Comparison of ENCODE assay signal across 31 cellular contexts in genomic region chr6:14086701-14087100, GRCh38. TPM values are rescaled to one million over a fixed set of nuclear protein-coding genes. Genes with fewer than 3 reads are reported as not detected.
A peak's percentile ranks its signal among the peaks of the same experiment; 100 is the strongest.
DNase-seq lines count a peak whose midpoint lies in the region; ATAC-seq, FAIRE-seq and TF ChIP-seq lines count a peak whose summit lies in the region.
"Had no signal": no experiment of that assay in that cellular context is flagged by ENCODE, and none has a peak within 500 bp of the region (broad histone marks: within the 10 kb centered on the region; RNA-seq: fewer than 3 reads in every experiment).

No MANE protein-coding gene starts in this region.

- no peaks in the 10 kb centered on the region for H3K36me3 ChIP-seq in HEK293 (ENCODE audit: control insufficient read depth in 2 of 2, insufficient read depth in 1 of 2, low read length in 2 of 2)
- H3K36me3 ChIP-seq in OCI-LY3 (replicated peaks; ENCODE audit: low read depth, low read length): no peaks in the 10 kb centered on the region
- no peaks in the 10 kb centered on the region for H3K36me3 ChIP-seq in astrocyte (ENCODE audit: insufficient read depth, low read length)
- H3K36me3 ChIP-seq: colonic mucosa, esophagus muscularis mucosa, gastrocnemius medialis, MG63, ovary, spleen, thyroid gland had no signal

- no peak for ATAC-seq in stimulated activated memory B cell treated with anti-CD40 and anti-IgM and Interleukin-4, amounts not matched to agents 10 μg/mL and 1 μg/mL and 100 μg/mL, for 72 hours
- ATAC-seq in GM21619 (IDR thresholded peaks at IDR 0.05; ENCODE audit: unreplicated experiment): no peak
- ATAC-seq: activated CD8-positive, alpha-beta T cell treated with anti-CD3 and anti-CD28 coated beads for 36 hours; gastrocnemius medialis; left ventricle myocardium superior; naive thymus-derived CD8-positive, alpha-beta T cell; stimulated activated naive CD8-positive, alpha-beta T cell treated with anti-CD3 and anti-CD28 coated beads, Interleukin-15, Interleukin-2, amounts not matched to agents 100 U/mL and 50 U/mL, for 24 hours had no signal

- TF ChIP-seq CTCF in HEK293 (tag by site-specific recombination; IDR thresholded peaks at IDR 0.05) (no peak), OCI-LY3 (IDR thresholded peaks at IDR 0.05; ENCODE audit: low read depth, low read length) (no peak), astrocyte (IDR thresholded peaks at IDR 0.05; ENCODE audit: insufficient read depth, low read depth, low read length) (no peak)

- no peak overlapping the region for H3K27ac ChIP-seq in HEK293 (ENCODE audit: extremely low read depth, low read depth, low read length)
- H3K27ac ChIP-seq in OCI-LY3 (ENCODE audit: low read length): peak overlapping the region; percentile 33; the same call in 1 of the 2 replicates
- no peak overlapping the region for H3K27ac ChIP-seq in astrocyte (ENCODE audit: low read depth, low read length)
- H3K27ac ChIP-seq: colonic mucosa, esophagus muscularis mucosa, gastrocnemius medialis, ovary, spleen, thyroid gland had no signal

- peaks cover 2% of the 10 kb centered on the region for H3K9me3 Mint-ChIP-seq in astrocyte (ENCODE audit: unreplicated experiment)
- H3K9me3 Mint-ChIP-seq in stimulated activated memory B cell treated with anti-CD40 and anti-IgM and Interleukin-4, amounts not matched to agents 10 μg/mL and 1 μg/mL and 100 μg/mL, for 72 hours: no peaks in the 10 kb centered on the region
- no peaks in the 10 kb centered on the region for H3K9me3 Mint-ChIP-seq in activated T-cell treated with anti-CD3 and anti-CD28 coated beads, Interleukin-2, amount 50 U/mL, for 24 hours
- H3K9me3 Mint-ChIP-seq: activated CD8-positive, alpha-beta T cell treated with anti-CD3 and anti-CD28 coated beads for 36 hours; activated naive CD8-positive, alpha-beta T cell treated with anti-CD3 and anti-CD28 coated beads, Interleukin-2, amount 50 U/mL, for 24 hours; CD8-positive, alpha-beta memory T cell had no signal

- H3K27me3 Mint-ChIP-seq in astrocyte (ENCODE audit: low read depth, unreplicated experiment): peaks cover 3% of the 10 kb centered on the region
- H3K27me3 Mint-ChIP-seq in stimulated activated memory B cell treated with anti-CD40 and anti-IgM and Interleukin-4, amounts not matched to agents 10 μg/mL and 1 μg/mL and 100 μg/mL, for 72 hours: no peaks in the 10 kb centered on the region
- no peaks in the 10 kb centered on the region for H3K27me3 Mint-ChIP-seq in activated T-cell treated with anti-CD3 and anti-CD28 coated beads, Interleukin-2, amount 50 U/mL, for 24 hours

- H2AFZ ChIP-seq in OCI-LY3 (ENCODE audit: low read depth, low read length) (no peak overlapping the region), astrocyte (ENCODE audit: low read depth, low read length) (no peak overlapping the region)

- no peaks in the 10 kb centered on the region for H3K36me3 Mint-ChIP-seq in astrocyte (ENCODE audit: low read depth, unreplicated experiment)
- no peaks in the 10 kb centered on the region for H3K36me3 Mint-ChIP-seq in stimulated activated memory B cell treated with anti-CD40 and anti-IgM and Interleukin-4, amounts not matched to agents 10 μg/mL and 1 μg/mL and 100 μg/mL, for 72 hours
- H3K36me3 Mint-ChIP-seq in activated T-cell treated with anti-CD3 and anti-CD28 coated beads, Interleukin-2, amount 50 U/mL, for 24 hours (ENCODE audit: low read depth): no peaks in the 10 kb centered on the region
- H3K36me3 Mint-ChIP-seq: CD8-positive, alpha-beta memory T cell; naive thymus-derived CD8-positive, alpha-beta T cell had no signal

- peak; percentile 16 for DNase-seq in astrocyte (ENCODE audit: low read depth)
- no peak for DNase-seq in activated T-cell treated with anti-CD3 and anti-CD28 coated beads, Interleukin-2, amount 50 U/mL, for 24 hours
- no peak for DNase-seq in amniotic stem cell (lab: John Stamatoyannopoulos, UW)
- DNase-seq: activated CD4-positive, alpha-beta T cell treated with anti-CD3 and anti-CD28 coated beads for 1 hour; activated CD8-positive, alpha-beta T cell treated with anti-CD3 and anti-CD28 coated beads for 36 hours; activated gamma-delta T cell; activated naive CD8-positive, alpha-beta T cell treated with anti-CD3 and anti-CD28 coated beads, Interleukin-2, amount 50 U/mL, for 24 hours; CD8-positive, alpha-beta memory T cell; colonic mucosa; effector memory CD4-positive, alpha-beta T cell; gastrocnemius medialis; GDM1; GOT3; hypothalamus; left ventricle myocardium superior; MG63; naive thymus-derived CD8-positive, alpha-beta T cell; NCI-H1694 treated with DMSO at 0.1 percent for 48 hours; NCI-H526 treated with DMSO at 0.1 percent for 48 hours; ovary; SHP77; spleen; stimulated activated CD4-positive, alpha-beta T cell treated with anti-CD3 and anti-CD28 coated beads, Interleukin-4, amount 100 ng/mL, for 24 hours; stimulated activated naive CD8-positive, alpha-beta T cell treated with anti-CD3 and anti-CD28 coated beads, Interleukin-15, Interleukin-2, amounts not matched to agents 100 U/mL and 50 U/mL, for 24 hours; thyroid gland had no signal

- H3K4me2 ChIP-seq in OCI-LY3 (ENCODE audit: low read length) (peak overlapping the region; percentile 55), astrocyte (ENCODE audit: low read length) (no peak overlapping the region)

- POLR2A ChIA-PET in HEK293 (lab: Yijun Ruan, JAX): no interaction called here

- peak overlapping the region; percentile 19; the same call in 1 of the 2 replicates for H3K9ac ChIP-seq in OCI-LY3 (ENCODE audit: low read length)
- no peak overlapping the region for H3K9ac ChIP-seq in astrocyte (ENCODE audit: low read length)

- H3K4me1 ChIP-seq in HEK293 (ENCODE audit: control insufficient read depth, insufficient read depth, low read length): no peaks in the 10 kb centered on the region
- H3K4me1 ChIP-seq in OCI-LY3 (ENCODE audit: low read length): peaks cover 78% of the 10 kb centered on the region
- no peaks in the 10 kb centered on the region for H3K4me1 ChIP-seq in astrocyte (ENCODE audit: insufficient read depth, low read length)
- H3K4me1 ChIP-seq: colonic mucosa, esophagus muscularis mucosa, gastrocnemius medialis, thyroid gland had no signal

- peaks cover 7% of the 10 kb centered on the region for H3K4me1 Mint-ChIP-seq in astrocyte (ENCODE audit: low read depth, unreplicated experiment)
- peaks cover 72% of the 10 kb centered on the region for H3K4me1 Mint-ChIP-seq in stimulated activated memory B cell treated with anti-CD40 and anti-IgM and Interleukin-4, amounts not matched to agents 10 μg/mL and 1 μg/mL and 100 μg/mL, for 72 hours
- H3K4me1 Mint-ChIP-seq in activated T-cell treated with anti-CD3 and anti-CD28 coated beads, Interleukin-2, amount 50 U/mL, for 24 hours (ENCODE audit: low read depth): peaks cover 26% of the 10 kb centered on the region

- H3K4me3 ChIP-seq in HEK293 (ENCODE audit: low read depth, low read length) (no peak overlapping the region), OCI-LY3 (ENCODE audit: low read length) (0 out of 2 replicates have a peak overlapping the region, but pooled peaks have one; percentile 1), astrocyte (ENCODE audit: insufficient read depth, low read depth, low read length) (no peak overlapping the region)
- H3K4me3 ChIP-seq: colonic mucosa, esophagus muscularis mucosa, gastrocnemius medialis, MG63, ovary, spleen, thyroid gland had no signal

- no peaks in the 10 kb centered on the region for H3K27me3 ChIP-seq in OCI-LY3 (ENCODE audit: low read depth, low read length)
- peaks cover 3% of the 10 kb centered on the region for H3K27me3 ChIP-seq in astrocyte (ENCODE audit: insufficient read depth, low read length)
- H3K27me3 ChIP-seq: colonic mucosa, ovary, spleen, thyroid gland had no signal

- no peaks in the 10 kb centered on the region for H3K9me3 ChIP-seq in HEK293 (ENCODE audit: control insufficient read depth, insufficient read depth, low read depth, low read length)
- no peaks in the 10 kb centered on the region for H3K9me3 ChIP-seq in OCI-LY3 (ENCODE audit: insufficient read depth, low read length)
- no peaks in the 10 kb centered on the region for H3K9me3 ChIP-seq in astrocyte (ENCODE audit: insufficient read depth, low read depth, low read length)
- H3K9me3 ChIP-seq: colonic mucosa, esophagus muscularis mucosa, gastrocnemius medialis, ovary, spleen, thyroid gland had no signal

- H4K20me1 ChIP-seq in OCI-LY3 (ENCODE audit: insufficient read depth, low read length) (no peaks in the 10 kb centered on the region), astrocyte (ENCODE audit: insufficient read depth, low read length) (no peaks in the 10 kb centered on the region)

- CTCF ChIA-PET in HEK293 (lab: Yijun Ruan, JAX): interaction anchor here (1.9 to 2.6 kb wide), 2 partner anchors 20 to 40 kb away, joined by 4 to 15 read pairs; no protein-coding TSS in a partner anchor

- no peak overlapping the region for H3K27ac Mint-ChIP-seq in astrocyte (ENCODE audit: unreplicated experiment)
- H3K27ac Mint-ChIP-seq in stimulated activated memory B cell treated with anti-CD40 and anti-IgM and Interleukin-4, amounts not matched to agents 10 μg/mL and 1 μg/mL and 100 μg/mL, for 72 hours: peak overlapping the region; percentile 69
- H3K27ac Mint-ChIP-seq in activated T-cell treated with anti-CD3 and anti-CD28 coated beads, Interleukin-2, amount 50 U/mL, for 24 hours: no peak overlapping the region
- H3K27ac Mint-ChIP-seq: activated CD8-positive, alpha-beta T cell treated with anti-CD3 and anti-CD28 coated beads for 36 hours; activated naive CD8-positive, alpha-beta T cell treated with anti-CD3 and anti-CD28 coated beads, Interleukin-2, amount 50 U/mL, for 24 hours had no signal

- H3K79me2 ChIP-seq in OCI-LY3 (ENCODE audit: low read length) (peaks cover 16% of the 10 kb centered on the region), astrocyte (ENCODE audit: insufficient read depth, low read length) (no peaks in the 10 kb centered on the region)

- H3K4me3 Mint-ChIP-seq in astrocyte (ENCODE audit: unreplicated experiment): no peak overlapping the region
- H3K4me3 Mint-ChIP-seq in stimulated activated memory B cell treated with anti-CD40 and anti-IgM and Interleukin-4, amounts not matched to agents 10 μg/mL and 1 μg/mL and 100 μg/mL, for 72 hours: peak overlapping the region; percentile 15
- no peak overlapping the region for H3K4me3 Mint-ChIP-seq in activated T-cell treated with anti-CD3 and anti-CD28 coated beads, Interleukin-2, amount 50 U/mL, for 24 hours
- H3K4me3 Mint-ChIP-seq: activated CD8-positive, alpha-beta T cell treated with anti-CD3 and anti-CD28 coated beads for 36 hours; activated naive CD8-positive, alpha-beta T cell treated with anti-CD3 and anti-CD28 coated beads, Interleukin-2, amount 50 U/mL, for 24 hours; CD8-positive, alpha-beta memory T cell; naive thymus-derived CD8-positive, alpha-beta T cell had no signal

- no peak for FAIRE-seq in astrocyte (lab: Jason Lieb, UNC)
- FAIRE-seq: GM18507 had no signal

TF ChIP-seq in HEK293, 187 proteins besides CTCF, POLR2A, EP300 and RAD21 (continues in another document):
- no peak for TF ChIP-seq ZNF521 (tag by site-specific recombination; IDR thresholded peaks at IDR 0.05)
- TF ChIP-seq ZNF335 (tag by site-specific recombination; conservative IDR thresholded peaks at IDR 0.05): peak; percentile 49
- no peak for TF ChIP-seq BCL11A (tag by site-specific recombination; IDR thresholded peaks at IDR 0.05; ENCODE audit: low read depth)

RNA-seq across cellular contexts. Expression of gene CD83, which starts 30.9 kb away (rescaled TPM):
- total RNA-seq in astrocyte: 1.6 and 1.8 TPM in 2 replicates
